ENCODE assay signal across 20 cellular contexts in genomic region chr18:6357668-6358067, GRCh38. TPM values are rescaled to one million over a fixed set of nuclear protein-coding genes. Genes with fewer than 3 reads are reported as not detected.
DNase-seq lines count a peak whose midpoint lies in the region; ATAC-seq, FAIRE-seq and TF ChIP-seq lines count a peak whose summit lies in the region.
"Had no signal": no experiment of that assay in that cellular context is flagged by ENCODE, and none has a peak within 500 bp of the region (broad histone marks: within the 10 kb centered on the region; RNA-seq: fewer than 3 reads in every experiment).

No MANE protein-coding gene starts in this region.

- H3K9me3 Mint-ChIP-seq in GM23338, result no peaks in the 10 kb centered on the region
- no peaks in the 10 kb centered on the region for H3K9me3 Mint-ChIP-seq in WTC11
- no peaks in the 10 kb centered on the region for H3K9me3 Mint-ChIP-seq in glutamatergic neuron (ENCODE audit: unreplicated experiment)
- H3K9me3 Mint-ChIP-seq: CD8-positive, alpha-beta T cell had no signal

- TF ChIP-seq CTCF in GM23338 (conservative IDR thresholded peaks at IDR 0.05; ENCODE audit: low read depth in 2 of 2) (no peak), WTC11 (IDR thresholded peaks at IDR 0.05) (no peak), glutamatergic neuron (IDR thresholded peaks at IDR 0.05; ENCODE audit: partially characterized antibody, unreplicated experiment) (no peak)

- H3K27ac ChIP-seq in GM23338 (ENCODE audit: low read depth) (no peak overlapping the region), iPS-20b (ENCODE audit: low read length) (peak overlapping the region; percentile 22), trophoblast cell (ENCODE audit: low read depth, low read length) (no peak overlapping the region)
- H3K27ac ChIP-seq: BLaER1 had no signal

- H3K4me1 Mint-ChIP-seq in GM23338 (peaks cover 31% of the 10 kb centered on the region), WTC11 (peaks cover 31% of the 10 kb centered on the region), glutamatergic neuron (ENCODE audit: low read depth, unreplicated experiment) (no peaks in the 10 kb centered on the region)
- H3K4me1 Mint-ChIP-seq: IgD-negative memory B cell had no signal

- H4K20me1 ChIP-seq in GM23338 (replicated peaks; ENCODE audit: insufficient read depth), result no peaks in the 10 kb centered on the region

- H3K27ac Mint-ChIP-seq in GM23338, result no peak overlapping the region
- no peak overlapping the region for H3K27ac Mint-ChIP-seq in WTC11
- H3K27ac Mint-ChIP-seq in glutamatergic neuron (ENCODE audit: unreplicated experiment), result no peak overlapping the region
- H3K27ac Mint-ChIP-seq: CD14-positive monocyte; CD8-positive, alpha-beta T cell; IgD-negative memory B cell had no signal

- no peak overlapping the region for H2AK5ac ChIP-seq in trophoblast cell (ENCODE audit: low read length)

- TF ChIP-seq POLR2A in H54 (IDR thresholded peaks at IDR 0.05; ENCODE audit: low read depth, low read length), result no peak

- H3K4me2 ChIP-seq in GM23338 (peak overlapping the region; percentile 60; the same call in 1 of the 2 replicates), trophoblast cell (ENCODE audit: low read length) (no peak overlapping the region)
- H3K4me2 ChIP-seq: BLaER1 had no signal

- H3K4me3 ChIP-seq in GM23338, result no peak overlapping the region
- no peak overlapping the region for H3K4me3 ChIP-seq in iPS-20b (ENCODE audit: low read length)
- no peak overlapping the region for H3K4me3 ChIP-seq in trophoblast cell (ENCODE audit: low read depth, low read length)
- H3K4me3 ChIP-seq: BLaER1 had no signal

- H3K9ac ChIP-seq in iPS-20b (ENCODE audit: low read depth, low read length) (no peak overlapping the region), trophoblast cell (ENCODE audit: low read length) (no peak overlapping the region)
- H3K9ac ChIP-seq: BLaER1 had no signal

- POLR2A ChIA-PET in WTC11 (lab: Charles Lee), result no interaction called here

- no peaks in the 10 kb centered on the region for H3K36me3 Mint-ChIP-seq in GM23338 (ENCODE audit: low read depth)
- H3K36me3 Mint-ChIP-seq in WTC11, result no peaks in the 10 kb centered on the region
- no peaks in the 10 kb centered on the region for H3K36me3 Mint-ChIP-seq in glutamatergic neuron (ENCODE audit: unreplicated experiment)
- H3K36me3 Mint-ChIP-seq: CD14-positive monocyte; CD8-positive, alpha-beta T cell; IgD-negative memory B cell had no signal

- no peak overlapping the region for H2BK12ac ChIP-seq in trophoblast cell (ENCODE audit: low read length)

- H4K12ac ChIP-seq in trophoblast cell (ENCODE audit: low read depth, low read length), result no peak overlapping the region

- ATAC-seq in GM23338 (peak; percentile 31; the same call in 1 of the 3 replicates), WTC11 (no peak), HG03469 (IDR thresholded peaks at IDR 0.05; ENCODE audit: unreplicated experiment) (no peak)
- ATAC-seq: CD8-positive, alpha-beta T cell; HCT116; HepG2 had no signal

- no peaks in the 10 kb centered on the region for H3K79me1 ChIP-seq in trophoblast cell (ENCODE audit: low read length)

- no peak overlapping the region for H3K18ac ChIP-seq in trophoblast cell (ENCODE audit: low read length)

- FAIRE-seq in H54 (lab: Jason Lieb, UNC), result no peak
- FAIRE-seq: HepG2 had no signal

- H2AFZ ChIP-seq in GM23338 (no peak overlapping the region), trophoblast cell (ENCODE audit: insufficient read depth, low read length, poor library complexity) (no peak overlapping the region)

- H3K4me3 Mint-ChIP-seq in GM23338, result no peak overlapping the region
- peak overlapping the region; percentile 4; the same call in 1 of the 2 replicates for H3K4me3 Mint-ChIP-seq in WTC11
- H3K4me3 Mint-ChIP-seq in glutamatergic neuron (ENCODE audit: unreplicated experiment), result no peak overlapping the region
- H3K4me3 Mint-ChIP-seq: CD14-positive monocyte; CD8-positive, alpha-beta T cell; IgD-negative memory B cell had no signal

- no CpG with 5 or more reads among the region's 5 CpGs for WGBS in trophoblast cell (ENCODE audit: extremely low coverage, insufficient coverage, insufficient read length)

- no peak overlapping the region for H3K14ac ChIP-seq in trophoblast cell (ENCODE audit: low read length)

- no peak overlapping the region for H3K4ac ChIP-seq in trophoblast cell (ENCODE audit: low read depth, low read length)

- no peaks in the 10 kb centered on the region for H3K36me3 ChIP-seq in GM23338 (ENCODE audit: insufficient read depth)
- no peaks in the 10 kb centered on the region for H3K36me3 ChIP-seq in iPS-20b (ENCODE audit: insufficient read depth, low read depth, low read length)
- H3K36me3 ChIP-seq in trophoblast cell (ENCODE audit: control insufficient read depth in 1 of 2, insufficient read depth in 2 of 2, low read length in 2 of 2), result no peaks in the 10 kb centered on the region
- H3K36me3 ChIP-seq: BLaER1 had no signal

- H3K27me3 ChIP-seq in GM23338 (ENCODE audit: insufficient read depth), result no peaks in the 10 kb centered on the region
- H3K27me3 ChIP-seq in iPS-20b (ENCODE audit: insufficient read depth, low read length), result no peaks in the 10 kb centered on the region
- no peaks in the 10 kb centered on the region for H3K27me3 ChIP-seq in trophoblast cell (ENCODE audit: insufficient read depth, low read length)
- H3K27me3 ChIP-seq: BLaER1 had no signal

- no peak overlapping the region for H2BK120ac ChIP-seq in trophoblast cell (ENCODE audit: insufficient read depth, low read length, poor library complexity)

- no peak overlapping the region for H4K91ac ChIP-seq in trophoblast cell (ENCODE audit: low read depth, low read length)

- H3K27me3 Mint-ChIP-seq in GM23338 (ENCODE audit: insufficient read depth, low read depth, poor library complexity) (peaks cover 2% of the 10 kb centered on the region), WTC11 (ENCODE audit: low read depth) (peaks cover 2% of the 10 kb centered on the region; the same call in 1 of the 2 replicates), glutamatergic neuron (ENCODE audit: unreplicated experiment) (no peaks in the 10 kb centered on the region)
- H3K27me3 Mint-ChIP-seq: IgD-negative memory B cell had no signal

- DNase-seq in GM23338 (ENCODE audit: low spot score) (peak; percentile 28), WTC11 (ENCODE audit: low spot score) (no peak), trophoblast cell (no peak), H54 (ENCODE audit: insufficient read length, low spot score) (no peak), glutamatergic neuron (no peak)
- no peak for DNase-seq in activated CD8-positive, alpha-beta memory T cell treated with anti-CD3 and anti-CD28 coated beads, Interleukin-2, amount 50 U/mL, for 4 hours
- DNase-seq: 8988T; Calu3; CD8-positive, alpha-beta T cell; DMS79 treated with DMSO at 0.1 percent for 48 hours; GF-D8; H7 had no signal

- H2BK5ac ChIP-seq in trophoblast cell (ENCODE audit: low read depth, low read length, poor library complexity), result no peak overlapping the region

- 0 out of 2 replicates have a peak, but pooled peaks cover 4% of the 10 kb centered on the region for H3K9me2 ChIP-seq in GM23338 (ENCODE audit: insufficient read depth)

- peaks cover 18% of the 10 kb centered on the region for H3K4me1 ChIP-seq in GM23338 (ENCODE audit: insufficient read depth)
- peaks cover 15% of the 10 kb centered on the region; the same call in 1 of the 2 replicates for H3K4me1 ChIP-seq in iPS-20b (ENCODE audit: insufficient read depth, low read length)
- no peaks in the 10 kb centered on the region for H3K4me1 ChIP-seq in trophoblast cell (ENCODE audit: control insufficient read depth in 1 of 2, insufficient read depth in 2 of 2, low read length in 2 of 2)
- H3K4me1 ChIP-seq: BLaER1 had no signal

- H3K23ac ChIP-seq in trophoblast cell (ENCODE audit: low read length), result peak overlapping the region; percentile 49

- no peaks in the 10 kb centered on the region for H3F3A ChIP-seq in GM23338 (replicated peaks; ENCODE audit: low read depth)

- H3K79me2 ChIP-seq in GM23338 (replicated peaks; ENCODE audit: insufficient read depth) (no peaks in the 10 kb centered on the region), trophoblast cell (ENCODE audit: control insufficient read depth, insufficient read depth, low read length, poor library complexity) (no peaks in the 10 kb centered on the region)

- CTCF ChIA-PET in WTC11 (lab: Charles Lee), result interaction anchor here (1.4 kb wide), 1 partner anchor 44 kb away, joined by 4 read pairs; no protein-coding TSS in a partner anchor

- no peak overlapping the region for H4K8ac ChIP-seq in trophoblast cell (ENCODE audit: low read depth, low read length)

- H3K9me3 ChIP-seq in iPS-20b (ENCODE audit: insufficient read depth, low read depth, low read length) (no peaks in the 10 kb centered on the region), trophoblast cell (ENCODE audit: insufficient read depth, low read depth, low read length) (no peaks in the 10 kb centered on the region)
- H3K9me3 ChIP-seq: BLaER1 had no signal

TF ChIP-seq in GM23338, 12 proteins besides CTCF, POLR2A, EP300 and RAD21 (continues in another document):
- TF ChIP-seq POLR2AphosphoS5 (IDR thresholded peaks at IDR 0.05; ENCODE audit: low read depth) (no peak), CREB1 (CRISPR knock-in tag; IDR thresholded peaks at IDR 0.05; ENCODE audit: low read depth) (no peak), STAT1 (IDR thresholded peaks at IDR 0.05; ENCODE audit: unreplicated experiment) (no peak), ZNF331 (CRISPR knock-in tag; IDR thresholded peaks at IDR 0.05; ENCODE audit: low read depth) (no peak)

TF ChIP-seq in WTC11, 78 proteins besides CTCF, POLR2A, EP300 and RAD21:
- TF ChIP-seq JAZF1 (CRISPR knock-in tag; IDR thresholded peaks at IDR 0.05), result no peak

RNA-seq across cellular contexts. Expression of gene L3MBTL4, which starts 57.0 kb away (rescaled TPM):
- 0.85 and 2.8 TPM in 2 replicates for total RNA-seq in GM23338 (2014; rRNA removed; shearing (Covaris generic))
- 0.48 and 0.77 TPM in 2 replicates for polyA plus RNA-seq in GM23338 (2016; fragmentation: Nextera tagmentation; extraction: Ambion mirVana)
- total RNA-seq in WTC11 (2021) (1.3 to 1.8 TPM (median 1.4 TPM) in 3 replicates), glutamatergic neuron (ENCODE audit: unreplicated experiment) (0.32 TPM)
- polyA plus RNA-seq in trophoblast cell (2013), result 0.15 and 0.19 TPM in 2 replicates
- total RNA-seq: A673 had no signal
